Comparison of ENCODE assay signal across 24 cellular contexts in the genomic region with DNA sequence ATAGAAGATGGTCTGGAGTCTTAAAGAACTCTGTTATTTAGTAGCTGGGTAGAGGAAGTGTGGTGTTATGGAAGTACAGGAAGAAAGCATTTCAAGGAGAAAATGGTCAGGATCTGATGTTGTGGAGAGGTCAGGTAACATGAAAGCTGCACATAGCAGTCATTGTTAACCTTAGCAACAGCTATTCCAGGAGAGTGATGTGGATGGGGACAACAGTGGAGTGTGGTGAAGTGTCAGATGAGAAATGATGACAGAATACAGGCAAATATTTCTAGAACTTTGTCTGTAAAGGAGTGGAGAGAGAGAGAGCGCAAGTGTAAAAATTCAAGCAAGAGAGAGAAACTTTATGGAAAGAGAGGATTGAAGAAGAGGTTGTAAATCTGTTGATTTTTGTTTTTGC. TPM values are rescaled to one million over a fixed set of nuclear protein-coding genes. Genes with fewer than 3 reads are reported as not detected.
"Had no signal": no experiment of that assay in that cellular context is flagged by ENCODE, and none has a peak within 500 bp of the region (broad histone marks: within the 10 kb centered on the region; RNA-seq: fewer than 3 reads in every experiment).

No MANE protein-coding gene starts in this region.

- H3K36me3 ChIP-seq: lower lobe of right lung, pancreas, prostate gland, tibial nerve, uterus had no signal

- H3K27me3 ChIP-seq: pancreas, right lobe of liver, tibial nerve, uterus had no signal

- DNase-seq: hippocampal formation; kidney glomerular epithelial cell; left colon; lower lobe of right lung; mammary epithelial cell; mesenchymal stem cell; naive thymus-derived CD8-positive, alpha-beta T cell; nucleus accumbens; pancreas; posterior cingulate gyrus; retina; right lobe of liver; stimulated activated CD4-positive, alpha-beta T cell treated with anti-CD3 and anti-CD28 coated beads, Interleukin-1b, Interleukin-23, amount 100 ng/mL, for 48 hours; stimulated activated CD4-positive, alpha-beta T cell treated with anti-CD3 and anti-CD28 coated beads, Interleukin-2, amount 100 ng/mL, for 48 hours; stimulated activated CD4-positive, alpha-beta T cell treated with anti-CD3 and anti-CD28 coated beads, Interleukin-4, amount 100 ng/mL, for 4 hours; stimulated activated CD8-positive, alpha-beta memory T cell treated with anti-CD3 and anti-CD28 coated beads, Interleukin-4, amount 100 ng/mL, for 48 hours; stimulated activated naive CD4-positive, alpha-beta T cell treated with Interleukin-2 at 50 U/mL for 16 hours; stimulated activated naive CD8-positive, alpha-beta T cell treated with anti-CD3 and anti-CD28 coated beads, Interleukin-15, amount 100 ng/mL, for 72 hours; substantia nigra; uterus had no signal

- H3K4me3 ChIP-seq: lower lobe of right lung, pancreas, prostate gland, right lobe of liver, smooth muscle cell, tibial nerve, uterus had no signal

- H3K9me3 ChIP-seq: lower lobe of right lung, pancreas, prostate gland, right lobe of liver, tibial nerve, uterus had no signal

- H3K4me1 ChIP-seq: lower lobe of right lung, pancreas, prostate gland, tibial nerve, uterus had no signal

- H3K27ac ChIP-seq: lower lobe of right lung, pancreas, prostate gland, tibial nerve, uterus had no signal

- ATAC-seq: left colon; lower lobe of right lung; naive thymus-derived CD8-positive, alpha-beta T cell; pancreas; stimulated activated memory B cell treated with anti-CD40 and anti-IgM and Interleukin-4, amounts not matched to agents 10 μg/mL and 1 μg/mL and 100 μg/mL, for 72 hours; stimulated activated naive CD8-positive, alpha-beta T cell treated with anti-CD3 and anti-CD28 coated beads, Interleukin-15, amount 100 ng/mL, for 72 hours had no signal

RNA-seq across cellular contexts. Expression of gene TLCD4, which starts 15.6 kb away (rescaled TPM):
- polyA plus RNA-seq: naive thymus-derived CD8-positive, alpha-beta T cell had no signal
